ENCODE assay signal across 2 cellular contexts in the genomic region with DNA sequence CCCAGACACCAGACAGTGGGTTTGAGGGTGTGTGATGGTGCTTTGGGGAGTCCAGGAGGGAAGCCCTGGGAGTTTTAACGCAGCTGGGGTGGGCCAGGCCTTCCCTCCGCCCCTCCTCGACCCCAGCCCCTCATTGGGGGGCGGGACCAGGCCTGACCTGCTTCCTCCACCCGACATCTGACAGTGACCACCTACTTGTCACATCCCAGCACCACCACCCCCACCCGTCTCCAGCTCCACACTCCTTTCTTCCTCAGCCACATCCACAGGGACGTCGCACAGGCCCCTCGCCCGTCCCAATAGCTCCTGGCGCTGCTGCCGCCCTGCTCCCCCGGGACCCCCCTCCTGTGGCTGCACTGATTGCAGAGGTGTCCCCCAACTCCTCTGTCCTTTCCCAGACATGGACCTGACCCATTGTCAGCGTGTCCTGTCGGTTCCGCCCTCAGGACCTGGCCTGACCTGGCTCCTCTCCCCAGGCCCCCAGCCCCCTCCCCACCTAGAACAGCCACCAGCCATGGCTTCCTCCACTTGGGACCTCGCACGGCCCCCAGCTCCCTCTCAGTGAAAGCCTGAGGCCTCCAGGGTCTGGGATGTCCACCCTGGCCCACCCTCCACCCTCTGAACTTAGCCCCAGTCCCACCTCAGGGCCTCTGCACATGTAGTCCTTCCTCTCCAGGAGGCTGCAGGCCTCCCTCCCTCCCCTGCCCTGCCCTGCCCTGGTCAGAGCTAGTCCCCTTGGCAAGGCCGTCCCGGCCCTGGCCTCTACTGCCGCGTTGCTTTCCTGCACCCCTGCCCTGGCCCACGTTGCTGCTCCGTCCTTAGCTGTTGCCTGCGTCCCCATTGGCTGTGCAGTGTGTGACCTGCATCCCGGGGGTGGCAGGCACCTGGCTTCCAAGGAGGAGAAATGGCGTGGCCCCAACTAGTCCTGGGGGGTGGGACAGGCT.
A peak's percentile ranks its signal among the peaks of the same experiment; 100 is the strongest.
TF ChIP-seq lines count a peak whose summit lies in the region.

No MANE protein-coding gene starts in this region.

TF ChIP-seq in HepG2, 621 proteins besides CTCF, POLR2A, EP300 and RAD21:
- TF ChIP-seq RCOR2 (CRISPR knock-in tag; IDR thresholded peaks at IDR 0.05) (no peak), AGO2 (optimal IDR thresholded peaks at IDR 0.05; ENCODE audit: low read depth, low read length) (peak; percentile 9)

TF ChIP-seq in K562, 482 proteins besides CTCF, POLR2A, EP300 and RAD21:
- no peak for TF ChIP-seq MXI1 (IDR thresholded peaks at IDR 0.05; ENCODE audit: low read depth, low read length)
- TF ChIP-seq, protein P1, sequence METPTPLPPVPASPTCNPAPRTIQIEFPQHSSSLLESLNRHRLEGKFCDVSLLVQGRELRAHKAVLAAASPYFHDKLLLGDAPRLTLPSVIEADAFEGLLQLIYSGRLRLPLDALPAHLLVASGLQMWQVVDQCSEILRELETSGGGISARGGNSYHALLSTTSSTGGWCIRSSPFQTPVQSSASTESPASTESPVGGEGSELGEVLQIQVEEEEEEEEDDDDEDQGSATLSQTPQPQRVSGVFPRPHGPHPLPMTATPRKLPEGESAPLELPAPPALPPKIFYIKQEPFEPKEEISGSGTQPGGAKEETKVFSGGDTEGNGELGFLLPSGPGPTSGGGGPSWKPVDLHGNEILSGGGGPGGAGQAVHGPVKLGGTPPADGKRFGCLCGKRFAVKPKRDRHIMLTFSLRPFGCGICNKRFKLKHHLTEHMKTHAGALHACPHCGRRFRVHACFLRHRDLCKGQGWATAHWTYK (CRISPR knock-in tag; IDR thresholded peaks at IDR 0.05), result no peak
- TF ChIP-seq, protein P2, sequence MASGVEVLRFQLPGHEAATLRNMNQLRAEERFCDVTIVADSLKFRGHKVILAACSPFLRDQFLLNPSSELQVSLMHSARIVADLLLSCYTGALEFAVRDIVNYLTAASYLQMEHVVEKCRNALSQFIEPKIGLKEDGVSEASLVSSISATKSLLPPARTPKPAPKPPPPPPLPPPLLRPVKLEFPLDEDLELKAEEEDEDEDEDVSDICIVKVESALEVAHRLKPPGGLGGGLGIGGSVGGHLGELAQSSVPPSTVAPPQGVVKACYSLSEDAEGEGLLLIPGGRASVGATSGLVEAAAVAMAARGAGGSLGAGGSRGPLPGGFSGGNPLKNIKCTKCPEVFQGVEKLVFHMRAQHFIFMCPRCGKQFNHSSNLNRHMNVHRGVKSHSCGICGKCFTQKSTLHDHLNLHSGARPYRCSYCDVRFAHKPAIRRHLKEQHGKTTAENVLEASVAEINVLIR (CRISPR knock-in tag; IDR thresholded peaks at IDR 0.05), result no peak
- no peak for TF ChIP-seq MAFK (IDR thresholded peaks at IDR 0.05; ENCODE audit: low read length)
- no peak for TF ChIP-seq ZNF212 (CRISPR knock-in tag; IDR thresholded peaks at IDR 0.05)
- 0 out of 2 replicates have a peak, but pooled peaks have one; percentile 19 for TF ChIP-seq ZBTB7A (IDR thresholded peaks at IDR 0.05; ENCODE audit: borderline replicate concordance, control insufficient read depth, low read depth, low read length)
